In the genomic region with DNA sequence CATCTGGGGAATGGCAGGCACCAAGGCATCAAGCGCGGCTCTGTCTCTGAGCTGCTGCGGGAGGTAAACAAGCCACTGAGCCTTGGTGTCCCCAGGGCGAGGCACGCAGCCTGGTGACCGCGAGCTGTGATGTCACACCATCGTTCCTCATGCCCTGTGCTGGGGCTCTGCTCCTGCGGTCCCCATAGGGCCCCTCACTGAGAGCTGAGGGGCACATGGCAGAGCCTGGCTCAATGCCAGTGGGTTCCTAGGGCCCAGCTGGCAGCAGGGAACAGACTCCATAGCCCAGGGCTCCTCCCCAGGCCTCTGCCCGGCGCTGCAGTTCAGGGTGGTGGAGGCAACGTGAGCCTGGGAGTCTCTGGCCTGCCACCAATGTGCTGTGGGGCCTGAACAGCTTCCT, we compare ENCODE assay signal across 16 cellular contexts. TPM values are rescaled to one million over a fixed set of nuclear protein-coding genes. Genes with fewer than 3 reads are reported as not detected.
"Had no signal": no experiment of that assay in that cellular context is flagged by ENCODE, and none has a peak within 500 bp of the region (broad histone marks: within the 10 kb centered on the region; RNA-seq: fewer than 3 reads in every experiment).

No MANE protein-coding gene starts in this region.

- H3K9me3 ChIP-seq: ascending aorta, lower lobe of right lung, thoracic aorta had no signal

- DNase-seq: activated CD4-positive, alpha-beta T cell treated with anti-CD3 and anti-CD28 coated beads for 4 hours; activated CD8-positive, alpha-beta memory T cell treated with anti-CD3 and anti-CD28 coated beads, Interleukin-2, amount 50 U/mL, for 4 hours; activated CD8-positive, alpha-beta T cell treated with anti-CD3 and anti-CD28 coated beads for 36 hours; activated T-cell treated with anti-CD3 and anti-CD28 coated beads, Interleukin-2, amount 50 U/mL, for 72 hours; stimulated activated CD4-positive, alpha-beta T cell treated with anti-CD3 and anti-CD28 coated beads, Interleukin-4, amount 100 ng/mL, for 4 hours; stimulated activated naive CD8-positive, alpha-beta T cell treated with anti-CD3 and anti-CD28 coated beads, Interleukin-15, amount 100 ng/mL, for 72 hours had no signal

- H3K4me1 ChIP-seq: ascending aorta, neural progenitor cell had no signal

- H3K27ac ChIP-seq: ascending aorta, lower lobe of right lung, neural progenitor cell, skin epidermis, thoracic aorta had no signal

- H3K27me3 ChIP-seq: ascending aorta, neural progenitor cell had no signal

- H3K4me3 ChIP-seq: ascending aorta, lower lobe of right lung, neural progenitor cell, skin epidermis, thoracic aorta had no signal

- H3K36me3 ChIP-seq: neural progenitor cell had no signal

RNA-seq across cellular contexts. Expression of a gene that starts 22.6 kb away (rescaled TPM):
- total RNA-seq: activated CD8-positive, alpha-beta T cell treated with anti-CD3 and anti-CD28 coated beads for 36 hours; activated T-cell treated with anti-CD3 and anti-CD28 coated beads, Interleukin-2, amount 50 U/mL, for 72 hours; bronchial epithelial cell; chondrocyte; dermis microvascular lymphatic vessel endothelial cell; mesothelial cell of epicardium; thoracic aorta; ureter had no signal
